ENCODE assay signal across 28 cellular contexts in the genomic region with DNA sequence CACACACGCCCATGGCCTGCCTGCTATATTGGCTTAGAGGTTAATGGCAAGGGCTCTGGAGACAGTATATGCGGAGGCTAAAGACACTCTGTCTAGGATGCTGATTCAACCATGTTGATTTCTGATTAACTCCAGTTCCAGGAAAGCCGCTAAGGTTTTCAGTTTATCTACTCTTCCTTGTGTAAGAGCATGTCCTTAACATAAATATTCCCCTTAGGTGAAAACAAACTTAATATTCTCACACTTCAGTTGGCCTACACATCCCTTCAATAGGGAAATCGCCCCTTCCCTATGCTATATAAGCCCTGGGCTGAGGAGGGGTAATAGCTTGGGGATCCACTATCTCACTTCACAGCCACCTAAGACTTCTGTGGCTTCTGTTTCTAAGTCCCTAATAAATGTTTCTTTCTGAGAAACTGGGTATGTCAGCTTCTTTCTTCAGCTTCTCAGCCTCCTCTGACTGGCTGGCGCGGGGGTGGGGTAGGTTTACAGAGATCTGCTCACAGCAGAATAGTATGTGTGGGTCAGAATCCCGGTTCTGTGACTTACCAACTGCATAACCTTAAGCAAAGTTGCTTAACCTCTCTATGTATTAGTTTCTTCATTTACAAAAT. TPM values are rescaled to one million over a fixed set of nuclear protein-coding genes. Genes with fewer than 3 reads are reported as not detected.
DNase-seq lines count a peak whose midpoint lies in the region; ATAC-seq and TF ChIP-seq lines count a peak whose summit lies in the region.
"Had no signal": no experiment of that assay in that cellular context is flagged by ENCODE, and none has a peak within 500 bp of the region (broad histone marks: within the 10 kb centered on the region; RNA-seq: fewer than 3 reads in every experiment).

No MANE protein-coding gene starts in this region.

- DNase-seq in left ventricle myocardium inferior (no peak), Right ventricle myocardium superior (no peak), tibial nerve (ENCODE audit: low spot score in 2 of 2) (no peak), left lobe of liver (ENCODE audit: low spot score) (no peak)
- DNase-seq in stimulated activated CD4-positive, alpha-beta T cell treated with anti-CD3 and anti-CD28 coated beads, Interleukin-2, amount 100 ng/mL, for 24 hours = no peak
- DNase-seq in activated CD8-positive, alpha-beta T cell treated with anti-CD3 and anti-CD28 coated beads, Interleukin-2, amount 10 ng/mL, durations not matched to agents 7 days and 5 days = no peak
- DNase-seq: activated CD4-positive, alpha-beta T cell treated with anti-CD3 and anti-CD28 coated beads, Interleukin-2, amount 50 U/mL, for 48 hours; activated CD8-positive, alpha-beta memory T cell treated with anti-CD3 and anti-CD28 coated beads, Interleukin-2, amount 50 U/mL, for 4 hours; activated naive CD4-positive, alpha-beta T cell treated with anti-CD3 and anti-CD28 coated beads, Interleukin-2, amount 10 ng/mL, durations not matched to agents 7 days and 5 days; CD8-positive, alpha-beta T cell; DMS53; effector CD8-positive, alpha-beta T cell; H7; IMR-90; NCI-H1105; NCI-H1930; NCI-H526 treated with DMSO at 0.1 percent for 48 hours; stimulated activated naive CD4-positive, alpha-beta T cell treated with Interleukin-2 at 50 U/mL for 16 hours; SW 1271; T1000 had no signal

- no peak overlapping the region for H3K9ac ChIP-seq in parathyroid adenoma

- H3K4me2 ChIP-seq in parathyroid adenoma (ENCODE audit: low read length) = no peak overlapping the region

- H3K9me3 ChIP-seq in left ventricle myocardium inferior (replicated peaks) = no peaks in the 10 kb centered on the region
- H3K9me3 ChIP-seq in gastroesophageal sphincter = no peaks in the 10 kb centered on the region
- H3K9me3 ChIP-seq in parathyroid adenoma (ENCODE audit: control insufficient read depth, low read length) = no peaks in the 10 kb centered on the region
- H3K9me3 ChIP-seq in tibial nerve = no peaks in the 10 kb centered on the region
- H3K9me3 ChIP-seq: tibial artery had no signal

- H2AFZ ChIP-seq in parathyroid adenoma = peak overlapping the region; percentile 55

- H3K27me3 ChIP-seq in left ventricle myocardium inferior (ENCODE audit: low read depth) (no peaks in the 10 kb centered on the region), gastroesophageal sphincter (no peaks in the 10 kb centered on the region), parathyroid adenoma (ENCODE audit: control insufficient read depth, insufficient read depth, low read length) (no peaks in the 10 kb centered on the region), tibial nerve (no peaks in the 10 kb centered on the region)
- H3K27me3 ChIP-seq: tibial artery had no signal

- H3K36me3 ChIP-seq in left ventricle myocardium inferior (no peaks in the 10 kb centered on the region), gastroesophageal sphincter (no peaks in the 10 kb centered on the region), parathyroid adenoma (ENCODE audit: control insufficient read depth, insufficient read depth, low read length) (no peaks in the 10 kb centered on the region), tibial nerve (peaks cover 0 to 6% (median 0%) of the 10 kb centered on the region in 3 donors)

- intact Hi-C loops in left ventricle myocardium inferior (cut with micrococcal nuclease) = no loop called here
- intact Hi-C loops in Right ventricle myocardium superior (cut with DNase I) = no loop called here

- H3K27me3 Mint-ChIP-seq in activated CD8-positive, alpha-beta T cell treated with anti-CD3 and anti-CD28 coated beads, Interleukin-2, amount 10 ng/mL, durations not matched to agents 7 days and 5 days (ENCODE audit: low read depth) = peaks cover 10% of the 10 kb centered on the region

- no peaks in the 10 kb centered on the region for H3K79me2 ChIP-seq in parathyroid adenoma

- 82 to 93% methylated on average over 5 to 7 of the region's 7 CpGs for WGBS in gastroesophageal sphincter (ENCODE audit: low coverage in 1 of 2), 2 donors
- WGBS in tibial nerve, 2 donors = 77 to 81% methylated on average over 7 of the region's 7 CpGs

- H3K9me3 Mint-ChIP-seq in activated CD8-positive, alpha-beta T cell treated with anti-CD3 and anti-CD28 coated beads, Interleukin-2, amount 10 ng/mL, durations not matched to agents 7 days and 5 days (ENCODE audit: insufficient read depth) = no peaks in the 10 kb centered on the region
- H3K9me3 Mint-ChIP-seq: activated naive CD4-positive, alpha-beta T cell treated with anti-CD3 and anti-CD28 coated beads, Interleukin-2, amount 10 ng/mL, durations not matched to agents 7 days and 5 days; activated T-helper 1 cell treated with anti-CD3 and anti-CD28 coated beads, Interleukin-12 subunit alpha, Interleukin-12 subunit beta, Interleukin-2, Interleukin-4 antibody, amounts not matched to agents 30 ng/mL and 10 ng/mL and 1 ng/mL, durations not matched to agents 14 hours and 24 hours and 36 hours; CD8-positive, alpha-beta T cell; memory B cell had no signal

- peaks cover 8% of the 10 kb centered on the region for H3K36me3 Mint-ChIP-seq in activated CD8-positive, alpha-beta T cell treated with anti-CD3 and anti-CD28 coated beads, Interleukin-2, amount 10 ng/mL, durations not matched to agents 7 days and 5 days (ENCODE audit: low read depth)
- H3K36me3 Mint-ChIP-seq: activated naive CD4-positive, alpha-beta T cell treated with anti-CD3 and anti-CD28 coated beads, Interleukin-2, amount 10 ng/mL, durations not matched to agents 7 days and 5 days; CD8-positive, alpha-beta T cell; memory B cell had no signal

- ATAC-seq in Right ventricle myocardium superior (ENCODE audit: poor library complexity) (no peak), gastroesophageal sphincter (no peak), left lobe of liver (no peak)
- ATAC-seq in activated CD8-positive, alpha-beta T cell treated with anti-CD3 and anti-CD28 coated beads, Interleukin-2, amount 10 ng/mL, durations not matched to agents 7 days and 5 days = no peak
- ATAC-seq: activated CD4-positive, CD25-positive, alpha-beta regulatory T cell treated with anti-CD3 and anti-CD28 coated beads, Interleukin-2, amount 50 U/mL, for 24 hours; CD8-positive, alpha-beta T cell had no signal

- TF ChIP-seq CTCF in left ventricle myocardium inferior (IDR thresholded peaks at IDR 0.05; ENCODE audit: borderline replicate concordance) (no peak), gastroesophageal sphincter (IDR thresholded peaks at IDR 0.05) (no peak), parathyroid adenoma (IDR thresholded peaks at IDR 0.05) (no peak), tibial nerve (IDR thresholded peaks at IDR 0.05) (no peak)

- H3K4me1 ChIP-seq in left ventricle myocardium inferior (peaks cover 34% of the 10 kb centered on the region), gastroesophageal sphincter (peaks cover 0 to 51% (median 16%) of the 10 kb centered on the region in 3 donors), parathyroid adenoma (peaks cover 19% of the 10 kb centered on the region), tibial nerve (peaks cover 5 to 80% (median 44%) of the 10 kb centered on the region in 4 donors)

- TF ChIP-seq POLR2A in gastroesophageal sphincter (IDR thresholded peaks at IDR 0.05) (no peak), tibial nerve (IDR thresholded peaks at IDR 0.05) (no peak)

- CTCF ChIA-PET in activated CD8-positive, alpha-beta T cell treated with anti-CD3 and anti-CD28 coated beads, Interleukin-2, amount 10 ng/mL, durations not matched to agents 7 days and 5 days (lab: Charles Lee) = interaction anchor here (1.2 kb wide), 1 partner anchor 100 kb away, joined by 3 read pairs; no protein-coding TSS in a partner anchor

- H3K4me3 ChIP-seq in left ventricle myocardium inferior = no peak overlapping the region
- no peak overlapping the region for H3K4me3 ChIP-seq in gastroesophageal sphincter
- H3K4me3 ChIP-seq in parathyroid adenoma (ENCODE audit: low read depth, low read length) = no peak overlapping the region
- H3K4me3 ChIP-seq in tibial nerve = no peak overlapping the region
- H3K4me3 ChIP-seq: tibial artery had no signal

- H3K4me1 Mint-ChIP-seq in activated CD8-positive, alpha-beta T cell treated with anti-CD3 and anti-CD28 coated beads, Interleukin-2, amount 10 ng/mL, durations not matched to agents 7 days and 5 days (ENCODE audit: low read depth) = peaks cover 18% of the 10 kb centered on the region

- POLR2A ChIA-PET in activated CD8-positive, alpha-beta T cell treated with anti-CD3 and anti-CD28 coated beads, Interleukin-2, amount 10 ng/mL, durations not matched to agents 7 days and 5 days (lab: Charles Lee) = no interaction called here

- H3K27ac ChIP-seq in left ventricle myocardium inferior (replicated peaks) (peak overlapping the region; percentile 37), gastroesophageal sphincter (peak overlapping the region in 3 of 4 donors; percentile 44 to 65 (median 60)), parathyroid adenoma (peak overlapping the region; percentile 36), tibial nerve (peak overlapping the region; percentile 59 to 95 (median 78))
- H3K27ac ChIP-seq: epithelial cell of prostate, tibial artery had no signal

- no peak for TF ChIP-seq EP300 in gastroesophageal sphincter (IDR thresholded peaks at IDR 0.05)
- no peak for TF ChIP-seq EP300 in tibial nerve (IDR thresholded peaks at IDR 0.05)

- no peak overlapping the region for H3K4me3 Mint-ChIP-seq in activated CD8-positive, alpha-beta T cell treated with anti-CD3 and anti-CD28 coated beads, Interleukin-2, amount 10 ng/mL, durations not matched to agents 7 days and 5 days
- H3K4me3 Mint-ChIP-seq: activated naive CD4-positive, alpha-beta T cell treated with anti-CD3 and anti-CD28 coated beads, Interleukin-2, amount 10 ng/mL, durations not matched to agents 7 days and 5 days; activated T-helper 1 cell treated with anti-CD3 and anti-CD28 coated beads, Interleukin-12 subunit alpha, Interleukin-12 subunit beta, Interleukin-2, Interleukin-4 antibody, amounts not matched to agents 30 ng/mL and 10 ng/mL and 1 ng/mL, durations not matched to agents 14 hours and 24 hours and 36 hours; CD8-positive, alpha-beta T cell; memory B cell had no signal

- H3K27ac Mint-ChIP-seq in activated CD8-positive, alpha-beta T cell treated with anti-CD3 and anti-CD28 coated beads, Interleukin-2, amount 10 ng/mL, durations not matched to agents 7 days and 5 days = no peak overlapping the region
- H3K27ac Mint-ChIP-seq: activated naive CD4-positive, alpha-beta T cell treated with anti-CD3 and anti-CD28 coated beads, Interleukin-2, amount 10 ng/mL, durations not matched to agents 7 days and 5 days; activated T-helper 1 cell treated with anti-CD3 and anti-CD28 coated beads, Interleukin-12 subunit alpha, Interleukin-12 subunit beta, Interleukin-2, Interleukin-4 antibody, amounts not matched to agents 30 ng/mL and 10 ng/mL and 1 ng/mL, durations not matched to agents 14 hours and 24 hours and 36 hours; CD8-positive, alpha-beta T cell; memory B cell had no signal

RNA-seq across cellular contexts. Expression of gene GPX3, which starts 4.3 kb away (rescaled TPM):
- total RNA-seq in left ventricle myocardium inferior (744 TPM), Right ventricle myocardium superior (592 TPM), gastroesophageal sphincter (1,000 to 10,000 TPM in 3 of 4 donors, 100 to 1,000 TPM in 1; 690 to 3,141 (median 1,517) TPM), tibial nerve (1,000 to 10,000 TPM; 3,864 to 9,036 (median 5,113) TPM), left lobe of liver (199 TPM)
- total RNA-seq in activated CD8-positive, alpha-beta T cell treated with anti-CD3 and anti-CD28 coated beads, Interleukin-2, amount 10 ng/mL, durations not matched to agents 7 days and 5 days = not detected
- total RNA-seq: A172; activated T-helper 1 cell treated with anti-CD3 and anti-CD28 coated beads, Interleukin-12 subunit alpha, Interleukin-12 subunit beta, Interleukin-2, Interleukin-4 antibody, amounts not matched to agents 30 ng/mL and 10 ng/mL and 1 ng/mL, durations not matched to agents 14 hours and 24 hours and 36 hours; CD8-positive, alpha-beta T cell had no signal

Comparison
In these comparisons a context has a peak if more than half of its experiments do, and no peak if none do; other contexts are left out.
1. RNA of gene GPX3, which starts 4.3 kb away (total RNA-seq): 3,864 to 9,036 TPM in tibial nerve, 690 to 3,141 TPM in gastroesophageal sphincter, 744 TPM in left ventricle myocardium inferior (single experiment), 592 TPM in Right ventricle myocardium superior (single experiment) and 199 TPM in left lobe of liver (single experiment); not detected in activated CD8-positive, alpha-beta T cell treated with anti-CD3 and anti-CD28 coated beads, Interleukin-2, amount 10 ng/mL, durations not matched to agents 7 days and 5 days; every median in the first group is over 100 times any median in the second.
2. Peak in every context shown above with its lines, with median percentiles within 50 percentile points of each other: H3K27ac ChIP-seq.